ENCODE assay signal across 9 cellular contexts in genomic region chr11:120079750-120080610, GRCh38. TPM values are rescaled to one million over a fixed set of nuclear protein-coding genes. Genes with fewer than 3 reads are reported as not detected.
A peak's percentile ranks its signal among the peaks of the same experiment; 100 is the strongest.
DNase-seq lines count a peak whose midpoint lies in the region; ATAC-seq, FAIRE-seq and TF ChIP-seq lines count a peak whose summit lies in the region.
"Had no signal": no experiment of that assay in that cellular context is flagged by ENCODE, and none has a peak within 500 bp of the region (broad histone marks: within the 10 kb centered on the region; RNA-seq: fewer than 3 reads in every experiment).

No MANE protein-coding gene starts in this region.

- DNase-seq in AG10803 (ENCODE audit: low read depth) (no peak), GM20000 (ENCODE audit: low spot score) (no peak), astrocyte of the spinal cord (ENCODE audit: low read depth, low spot score) (no peak), mesothelial cell of epicardium (ENCODE audit: low spot score in 2 of 2, unreplicated experiment in 2 of 2) (no peak), GM19239 (ENCODE audit: insufficient read length, low spot score) (no peak), mucosa of gallbladder (ENCODE audit: low spot score) (no peak), NCI-H2081 treated with DMSO at 0.1 percent for 48 hours (lab: John Stamatoyannopoulos, UW) (no peak)
- DNase-seq: SHP77 had no signal

- H3K9me3 Mint-ChIP-seq in mesothelial cell of epicardium = peaks cover 24% of the 10 kb centered on the region

- ATAC-seq in GM21423 (IDR thresholded peaks at IDR 0.05; ENCODE audit: unreplicated experiment) = no peak

- peaks cover 19% of the 10 kb centered on the region for H3K36me3 Mint-ChIP-seq in mesothelial cell of epicardium

- FAIRE-seq in GM19239 (lab: Jason Lieb, UNC) = no peak

- no peaks in the 10 kb centered on the region for H3K27me3 Mint-ChIP-seq in mesothelial cell of epicardium (ENCODE audit: low read depth)

- H3K4me1 Mint-ChIP-seq in mesothelial cell of epicardium = peaks cover 29% of the 10 kb centered on the region

- TF ChIP-seq CTCF in AG10803 (conservative IDR thresholded peaks at IDR 0.05; ENCODE audit: low read length) (peak; percentile 54), GM20000 (IDR thresholded peaks at IDR 0.05; ENCODE audit: extremely low read depth, missing control alignments) (peak; percentile 21), astrocyte of the spinal cord (IDR thresholded peaks at IDR 0.05; ENCODE audit: low read depth, low read length) (peak; percentile 24), mesothelial cell of epicardium (IDR thresholded peaks at IDR 0.05; ENCODE audit: unreplicated experiment) (peak; percentile 22)

- peak overlapping the region; percentile 47 for H3K27ac Mint-ChIP-seq in mesothelial cell of epicardium

- in situ Hi-C loops in astrocyte of the spinal cord (cut with HindIII; ENCODE audit: low sequenced_read_pairs) = no loop called here

- H3K4me3 ChIP-seq in AG10803 (ENCODE audit: low read length) = no peak overlapping the region
- no peak overlapping the region for H3K4me3 ChIP-seq in astrocyte of the spinal cord (ENCODE audit: low read depth, low read length)

- no peak overlapping the region for H3K4me3 Mint-ChIP-seq in mesothelial cell of epicardium

RNA-seq across cellular contexts. Expression of gene TRIM29, which starts 57.9 kb away (rescaled TPM):
- 7.0 to 9.7 TPM (median 7.9 TPM) in 3 replicates for total RNA-seq in mesothelial cell of epicardium
- total RNA-seq in mucosa of gallbladder = 13.5 TPM
